In the genomic region with DNA sequence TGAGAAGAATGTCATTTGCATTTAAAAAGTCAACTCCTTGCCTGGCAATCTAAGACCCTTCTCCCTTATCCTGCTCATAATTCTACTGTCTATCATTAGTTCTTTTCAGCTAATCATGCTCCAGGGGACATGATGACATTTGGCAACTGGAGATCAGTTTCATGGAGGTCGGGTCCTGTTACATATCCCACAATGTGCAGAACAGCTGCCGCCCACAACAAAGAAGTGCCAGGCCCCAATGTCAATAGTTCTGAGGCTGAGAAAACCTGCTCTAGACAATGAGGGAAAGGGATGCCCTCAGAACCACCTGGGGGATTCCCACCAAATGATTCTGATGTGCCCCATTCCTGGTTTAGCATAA, we compare ENCODE assay signal across 15 cellular contexts. TPM values are rescaled to one million over a fixed set of nuclear protein-coding genes. Genes with fewer than 3 reads are reported as not detected.
DNase-seq lines count a peak whose midpoint lies in the region; TF ChIP-seq lines count a peak whose summit lies in the region.
"Had no signal": no experiment of that assay in that cellular context is flagged by ENCODE, and none has a peak within 500 bp of the region (broad histone marks: within the 10 kb centered on the region; RNA-seq: fewer than 3 reads in every experiment).

No MANE protein-coding gene starts in this region.

- H3K4me2 ChIP-seq in Loucy (ENCODE audit: low read depth, low read length, poor library complexity, severe bottlenecking) = no peak overlapping the region

- H2AFZ ChIP-seq in Loucy (ENCODE audit: low read length) = peak overlapping the region; percentile 87; the same call in 1 of the 2 replicates

- H3K27me3 ChIP-seq in Loucy (ENCODE audit: insufficient read depth, low read length, poor library complexity, severe bottlenecking) = no peaks in the 10 kb centered on the region

- peaks cover 8% of the 10 kb centered on the region for H3K9me3 Mint-ChIP-seq in activated CD4-positive, alpha-beta T cell treated with anti-CD3 and anti-CD28 coated beads, Interleukin-2, amount 10 ng/mL, durations not matched to agents 24 days and 14 days
- no peaks in the 10 kb centered on the region for H3K9me3 Mint-ChIP-seq in activated naive CD8-positive, alpha-beta T cell (ENCODE audit: low read depth)
- H3K9me3 Mint-ChIP-seq in nephron progenitor cell = peaks cover 4% of the 10 kb centered on the region
- H3K9me3 Mint-ChIP-seq: IgD-negative memory B cell, mesothelial cell of epicardium had no signal

- H3K4me3 ChIP-seq in Loucy (ENCODE audit: low read length, poor library complexity, severe bottlenecking) = no peak overlapping the region

- no peaks in the 10 kb centered on the region for H3K79me2 ChIP-seq in Loucy (ENCODE audit: insufficient read depth, low read length)

- H3K27me3 Mint-ChIP-seq in activated CD4-positive, alpha-beta T cell treated with anti-CD3 and anti-CD28 coated beads, Interleukin-2, amount 10 ng/mL, durations not matched to agents 24 days and 14 days = no peaks in the 10 kb centered on the region
- no peaks in the 10 kb centered on the region for H3K27me3 Mint-ChIP-seq in activated naive CD8-positive, alpha-beta T cell
- H3K27me3 Mint-ChIP-seq in nephron progenitor cell (ENCODE audit: low read depth, poor library complexity) = peaks cover 10% of the 10 kb centered on the region

- H3K9me3 ChIP-seq in Loucy (ENCODE audit: insufficient read depth, low read depth, low read length) = no peaks in the 10 kb centered on the region

- H3F3A ChIP-seq in Loucy (ENCODE audit: low read depth) = 0 out of 2 replicates have a peak, but pooled peaks cover 4% of the 10 kb centered on the region

- H3K4me1 ChIP-seq in Loucy (ENCODE audit: insufficient read depth, low read length, poor library complexity, severe bottlenecking) = peaks cover 45% of the 10 kb centered on the region

- DNase-seq in activated CD4-positive, alpha-beta T cell treated with anti-CD3 and anti-CD28 coated beads, Interleukin-2, amount 10 ng/mL, durations not matched to agents 24 days and 14 days = no peak
- no peak for DNase-seq in activated CD4-positive, alpha-beta T cell treated with anti-CD3 and anti-CD28 coated beads for 1 hour
- no peak for DNase-seq in nephron progenitor cell
- no peak for DNase-seq in Ammon's horn (ENCODE audit: low spot score)
- no peak for DNase-seq in inferior parietal cortex (ENCODE audit: extremely low spot score)
- no peak for DNase-seq in NCI-H69 (lab: John Stamatoyannopoulos, UW)
- DNase-seq: activated CD4-positive, alpha-beta T cell treated with anti-CD3 and anti-CD28 coated beads, Interleukin-2, amount 50 U/mL, for 1 hour; H7; kidney; NCI-H774 had no signal

- intact Hi-C loops in activated CD4-positive, alpha-beta T cell treated with anti-CD3 and anti-CD28 coated beads, Interleukin-2, amount 10 ng/mL, durations not matched to agents 24 days and 14 days (cut with micrococcal nuclease) = loop anchor here (1.0 to 10.0 kb wide), 4 partner anchors 46 to 553 kb away; no protein-coding TSS in a partner anchor

- H3K36me3 Mint-ChIP-seq in activated CD4-positive, alpha-beta T cell treated with anti-CD3 and anti-CD28 coated beads, Interleukin-2, amount 10 ng/mL, durations not matched to agents 24 days and 14 days (ENCODE audit: low read depth) = peaks cover 9% of the 10 kb centered on the region
- H3K36me3 Mint-ChIP-seq in activated naive CD8-positive, alpha-beta T cell = no peaks in the 10 kb centered on the region
- H3K36me3 Mint-ChIP-seq in nephron progenitor cell (ENCODE audit: low read depth) = no peaks in the 10 kb centered on the region
- H3K36me3 Mint-ChIP-seq: mesothelial cell of epicardium had no signal

- H3K4me1 Mint-ChIP-seq in activated CD4-positive, alpha-beta T cell treated with anti-CD3 and anti-CD28 coated beads, Interleukin-2, amount 10 ng/mL, durations not matched to agents 24 days and 14 days = peaks cover 48% of the 10 kb centered on the region
- peaks cover 42% of the 10 kb centered on the region for H3K4me1 Mint-ChIP-seq in activated naive CD8-positive, alpha-beta T cell (ENCODE audit: low read depth)
- H3K4me1 Mint-ChIP-seq in nephron progenitor cell = peaks cover 5% of the 10 kb centered on the region

- peak overlapping the region; percentile 99 for H3K27ac Mint-ChIP-seq in activated CD4-positive, alpha-beta T cell treated with anti-CD3 and anti-CD28 coated beads, Interleukin-2, amount 10 ng/mL, durations not matched to agents 24 days and 14 days
- H3K27ac Mint-ChIP-seq in activated naive CD8-positive, alpha-beta T cell = peak overlapping the region; percentile 96
- peak overlapping the region; percentile 58 for H3K27ac Mint-ChIP-seq in nephron progenitor cell
- H3K27ac Mint-ChIP-seq: IgD-negative memory B cell, mesothelial cell of epicardium had no signal

- H4K20me1 ChIP-seq in Loucy (ENCODE audit: insufficient read depth, low read length, poor library complexity, severe bottlenecking) = no peaks in the 10 kb centered on the region

- H3K36me3 ChIP-seq in Loucy (ENCODE audit: insufficient read depth, low read length) = no peaks in the 10 kb centered on the region

- no peak for TF ChIP-seq CTCF in Loucy (conservative IDR thresholded peaks at IDR 0.05; ENCODE audit: low read length)
- TF ChIP-seq CTCF in nephron progenitor cell (IDR thresholded peaks at IDR 0.05) = no peak

- no peak overlapping the region for H3K9ac ChIP-seq in Loucy (ENCODE audit: low read depth, low read length, poor library complexity, severe bottlenecking)

- no peak overlapping the region for H3K4me3 Mint-ChIP-seq in activated CD4-positive, alpha-beta T cell treated with anti-CD3 and anti-CD28 coated beads, Interleukin-2, amount 10 ng/mL, durations not matched to agents 24 days and 14 days
- H3K4me3 Mint-ChIP-seq in activated naive CD8-positive, alpha-beta T cell = no peak overlapping the region
- H3K4me3 Mint-ChIP-seq in nephron progenitor cell = no peak overlapping the region
- H3K4me3 Mint-ChIP-seq: IgD-negative memory B cell, mesothelial cell of epicardium had no signal

- H3K9me2 ChIP-seq in Loucy (replicated peaks; ENCODE audit: low read depth, low read length) = no peaks in the 10 kb centered on the region

RNA-seq across cellular contexts. Expression of a gene that starts 53.4 kb away (rescaled TPM):
- 0.54 and 0.84 TPM in 2 replicates for total RNA-seq in activated CD4-positive, alpha-beta T cell treated with anti-CD3 and anti-CD28 coated beads, Interleukin-2, amount 10 ng/mL, durations not matched to agents 24 days and 14 days
- total RNA-seq: H7, osteocyte had no signal
